In the genomic region with DNA sequence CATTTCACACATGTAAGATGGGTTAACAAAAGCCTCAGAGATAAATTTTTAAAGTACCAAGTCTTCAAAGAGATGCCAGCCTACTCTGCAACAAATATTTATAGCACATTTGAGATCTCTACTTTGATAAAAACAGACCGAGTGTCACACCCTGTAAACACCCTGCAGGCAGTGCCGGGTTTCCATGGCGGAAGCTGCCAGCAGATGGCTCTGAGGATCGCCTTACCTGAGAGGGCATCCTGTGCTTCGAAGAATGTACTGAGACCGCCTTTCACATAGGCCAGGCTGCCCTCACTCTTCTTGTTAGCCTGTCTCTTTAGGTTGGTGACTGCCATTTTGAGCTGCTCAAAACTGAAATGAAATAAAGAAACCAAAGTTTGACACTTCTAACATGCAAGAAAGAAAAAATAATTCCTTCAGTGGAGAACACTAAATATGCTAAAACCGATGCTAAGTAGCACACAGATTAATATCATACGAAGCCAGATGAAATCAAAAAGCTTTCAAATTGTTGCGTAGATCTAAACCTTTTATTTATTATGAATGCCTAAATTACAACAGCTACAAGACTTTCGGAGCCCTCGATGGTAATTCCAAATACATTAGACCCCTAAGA, we compare ENCODE assay signal across 11 cellular contexts. TPM values are rescaled to one million over a fixed set of nuclear protein-coding genes. Genes with fewer than 3 reads are reported as not detected.
A peak's percentile ranks its signal among the peaks of the same experiment; 100 is the strongest.
DNase-seq lines count a peak whose midpoint lies in the region; ATAC-seq and FAIRE-seq lines count a peak whose summit lies in the region.
"Had no signal": no experiment of that assay in that cellular context is flagged by ENCODE, and none has a peak within 500 bp of the region (broad histone marks: within the 10 kb centered on the region; RNA-seq: fewer than 3 reads in every experiment).

No MANE protein-coding gene starts in this region.

- CTCF ChIA-PET in activated CD4-positive, alpha-beta memory T cell treated with anti-CD3 and anti-CD28 coated beads for 36 hours (lab: Charles Lee), result interaction anchor here (0.6 to 2.2 kb wide), 4 partner anchors 24 to 662 kb away, joined by 3 to 9 read pairs (median 3); no protein-coding TSS in a partner anchor

- POLR2A ChIA-PET in activated CD4-positive, alpha-beta memory T cell treated with anti-CD3 and anti-CD28 coated beads for 36 hours (lab: Charles Lee), result no interaction called here

- no peaks in the 10 kb centered on the region for H3K4me1 Mint-ChIP-seq in activated CD4-positive, alpha-beta memory T cell treated with anti-CD3 and anti-CD28 coated beads for 36 hours (ENCODE audit: low read depth)
- H3K4me1 Mint-ChIP-seq in activated naive CD8-positive, alpha-beta T cell treated with anti-CD3 and anti-CD28 coated beads for 36 hours, result no peaks in the 10 kb centered on the region

- H3K9me3 Mint-ChIP-seq in activated CD4-positive, alpha-beta memory T cell treated with anti-CD3 and anti-CD28 coated beads for 36 hours, result no peaks in the 10 kb centered on the region
- H3K9me3 Mint-ChIP-seq in activated naive CD8-positive, alpha-beta T cell treated with anti-CD3 and anti-CD28 coated beads for 36 hours, result no peaks in the 10 kb centered on the region

- ATAC-seq in GM21786 (IDR thresholded peaks at IDR 0.05; ENCODE audit: unreplicated experiment), result no peak
- ATAC-seq: heart left ventricle had no signal

- H3K4me3 Mint-ChIP-seq in activated CD4-positive, alpha-beta memory T cell treated with anti-CD3 and anti-CD28 coated beads for 36 hours, result no peak overlapping the region
- no peak overlapping the region for H3K4me3 Mint-ChIP-seq in activated naive CD8-positive, alpha-beta T cell treated with anti-CD3 and anti-CD28 coated beads for 36 hours

- no peak overlapping the region for H3K27ac Mint-ChIP-seq in activated CD4-positive, alpha-beta memory T cell treated with anti-CD3 and anti-CD28 coated beads for 36 hours
- H3K27ac Mint-ChIP-seq in activated naive CD8-positive, alpha-beta T cell treated with anti-CD3 and anti-CD28 coated beads for 36 hours, result no peak overlapping the region

- H3K36me3 Mint-ChIP-seq in activated CD4-positive, alpha-beta memory T cell treated with anti-CD3 and anti-CD28 coated beads for 36 hours, result peaks cover 23% of the 10 kb centered on the region
- peaks cover 19% of the 10 kb centered on the region for H3K36me3 Mint-ChIP-seq in activated naive CD8-positive, alpha-beta T cell treated with anti-CD3 and anti-CD28 coated beads for 36 hours

- intact Hi-C loops in activated CD4-positive, alpha-beta memory T cell treated with anti-CD3 and anti-CD28 coated beads for 36 hours (cut with micrococcal nuclease), result no loop called here

- no peak for FAIRE-seq in HTR-8/SVneo (lab: Jason Lieb, UNC)

- DNase-seq in NCI-H2081 (lab: John Stamatoyannopoulos, UW), result peak; percentile 8 to 29
- DNase-seq in NCI-H2081 treated with DMSO at 0.1 percent for 48 hours (lab: John Stamatoyannopoulos, UW), result no peak
- peak; percentile 8 for DNase-seq in HTR-8/SVneo (ENCODE audit: insufficient read length, low spot score)
- peak; percentile 32 for DNase-seq in activated CD4-positive, alpha-beta memory T cell treated with anti-CD3 and anti-CD28 coated beads for 36 hours
- DNase-seq in myocyte (ENCODE audit: low read depth), result peak; percentile 30
- no peak for DNase-seq in Ammon's horn (ENCODE audit: low spot score)
- DNase-seq in activated naive CD8-positive, alpha-beta T cell treated with anti-CD3 and anti-CD28 coated beads for 36 hours, result no peak
- DNase-seq: GDM1; heart left ventricle; stimulated activated CD4-positive, alpha-beta T cell treated with anti-CD3 and anti-CD28 coated beads, Interleukin-4, amount 100 ng/mL, for 24 hours had no signal

- H3K27me3 Mint-ChIP-seq in activated CD4-positive, alpha-beta memory T cell treated with anti-CD3 and anti-CD28 coated beads for 36 hours, result no peaks in the 10 kb centered on the region
- no peaks in the 10 kb centered on the region for H3K27me3 Mint-ChIP-seq in activated naive CD8-positive, alpha-beta T cell treated with anti-CD3 and anti-CD28 coated beads for 36 hours

RNA-seq across cellular contexts. Expression of a gene that starts 39.3 kb away (rescaled TPM):
- 1 to 10 TPM; 1.1 to 1.5 TPM for total RNA-seq in activated CD4-positive, alpha-beta memory T cell treated with anti-CD3 and anti-CD28 coated beads for 36 hours
- 0.36 TPM in 1 of 2 replicates, not detected in the other for total RNA-seq in myocyte
- 0.20 TPM for polyA plus RNA-seq in myocyte (2012)
- total RNA-seq in activated naive CD8-positive, alpha-beta T cell treated with anti-CD3 and anti-CD28 coated beads for 36 hours, result 1 to 10 TPM in 1 of 2 experiments, under 1 TPM in 1; 0.84 to 1.0 TPM

Comparison
In these comparisons a context has a peak if more than half of its experiments do, and no peak if none do; other contexts are left out.
1. DNase-seq: peak in NCI-H2081 (2 of 2), HTR-8/SVneo (single experiment), activated CD4-positive, alpha-beta memory T cell treated with anti-CD3 and anti-CD28 coated beads for 36 hours (single experiment) and myocyte (single experiment); none in NCI-H2081 treated with DMSO at 0.1 percent for 48 hours (single experiment), Ammon's horn (single experiment) and activated naive CD8-positive, alpha-beta T cell treated with anti-CD3 and anti-CD28 coated beads for 36 hours (single experiment).